Comparison of ENCODE assay signal across 1 cellular context in genomic region chr6:16137451-16137801, GRCh38.
A peak's percentile ranks its signal among the peaks of the same experiment; 100 is the strongest.
TF ChIP-seq lines count a peak whose summit lies in the region.

No MANE protein-coding gene starts in this region.

TF ChIP-seq in K562, 482 proteins besides CTCF, POLR2A, EP300 and RAD21 (continued from another document):
- TF ChIP-seq AFF1 (IDR thresholded peaks at IDR 0.05; ENCODE audit: low read depth in 1 of 2, partially characterized antibody in 2 of 2) (no peak), NCOR1 (IDR thresholded peaks at IDR 0.05) (no peak), ZNF764 (CRISPR knock-in tag; IDR thresholded peaks at IDR 0.05; ENCODE audit: low read depth) (no peak), NBN (IDR thresholded peaks at IDR 0.05; ENCODE audit: low read depth) (no peak), BACH1 (tag; IDR thresholded peaks at IDR 0.05) (0 out of 2 replicates have a peak, but pooled peaks have one; percentile 5), PCBP1 (IDR thresholded peaks at IDR 0.05; ENCODE audit: low read depth, low read length, poor library complexity, severe bottlenecking) (no peak), POLR2AphosphoS5 (IDR thresholded peaks at IDR 0.05; ENCODE audit: control insufficient read depth, insufficient read depth, low read depth, low read length) (peak; percentile 44; the same call in 1 of the 2 replicates), SLC30A9 (CRISPR knock-in tag; IDR thresholded peaks at IDR 0.05) (no peak), WHSC1 (IDR thresholded peaks at IDR 0.05; ENCODE audit: low read length) (no peak)
